ENCODE assay signal across 20 cellular contexts in genomic region chr6:138446821-138447220, GRCh38.
"Had no signal": no experiment of that assay in that cellular context is flagged by ENCODE, and none has a peak within 500 bp of the region (broad histone marks: within the 10 kb centered on the region; RNA-seq: fewer than 3 reads in every experiment).

No MANE protein-coding gene starts in this region.

- H3K27me3 Mint-ChIP-seq: stimulated activated naive CD8-positive, alpha-beta T cell treated with anti-CD3 and anti-CD28 coated beads, Interleukin-15, Interleukin-2, amounts not matched to agents 100 ng/mL and 50 ng/mL, for 24 hours had no signal

- H3K9me3 ChIP-seq: right lobe of liver, thoracic aorta, tibial nerve, upper lobe of left lung had no signal

- H3K36me3 ChIP-seq: thoracic aorta had no signal

- H3K27ac Mint-ChIP-seq: immature natural killer cell; naive thymus-derived CD4-positive, alpha-beta T cell; nephron; stimulated activated naive B cell treated with anti-CD40 and anti-IgM and Interleukin-4, amounts not matched to agents 10 μg/mL and 1 μg/mL and 100 μg/mL, for 72 hours; stimulated activated naive CD8-positive, alpha-beta T cell treated with anti-CD3 and anti-CD28 coated beads, Interleukin-15, Interleukin-2, amounts not matched to agents 100 ng/mL and 50 ng/mL, for 24 hours had no signal

- H3K27me3 ChIP-seq: dorsolateral prefrontal cortex, right lobe of liver, tibial nerve, upper lobe of left lung had no signal

- H3K27ac ChIP-seq: right lobe of liver, thoracic aorta, tibial nerve, upper lobe of left lung had no signal

- H3K4me1 ChIP-seq: right lobe of liver, tibial nerve, upper lobe of left lung had no signal

- H3K9me3 Mint-ChIP-seq: immature natural killer cell; naive thymus-derived CD4-positive, alpha-beta T cell; nephron; stimulated activated naive CD8-positive, alpha-beta T cell treated with anti-CD3 and anti-CD28 coated beads, Interleukin-15, Interleukin-2, amounts not matched to agents 100 ng/mL and 50 ng/mL, for 24 hours had no signal

- DNase-seq: dorsolateral prefrontal cortex; effector CD4-positive, alpha-beta T cell; foreskin melanocyte; immature natural killer cell; islet precursor cell; kidney glomerular epithelial cell; mesendoderm; midbrain; naive thymus-derived CD4-positive, alpha-beta T cell; posterior cingulate gyrus; right lobe of liver; small intestine; stimulated activated CD4-positive, alpha-beta T cell treated with anti-CD3 and anti-CD28 coated beads, Interleukin-15, amount 100 ng/mL, for 24 hours; stimulated activated CD4-positive, alpha-beta T cell treated with anti-CD3 and anti-CD28 coated beads, Interleukin-2, amount 100 ng/mL, for 48 hours; stimulated activated naive B cell treated with anti-CD40 and anti-IgM and Interleukin-4, amounts not matched to agents 10 μg/mL and 1 μg/mL and 100 μg/mL, for 72 hours; upper lobe of left lung had no signal

- H3K36me3 Mint-ChIP-seq: immature natural killer cell; naive thymus-derived CD4-positive, alpha-beta T cell; stimulated activated naive B cell treated with anti-CD40 and anti-IgM and Interleukin-4, amounts not matched to agents 10 μg/mL and 1 μg/mL and 100 μg/mL, for 72 hours had no signal

- ATAC-seq: naive thymus-derived CD4-positive, alpha-beta T cell; right lobe of liver; stimulated activated naive B cell treated with anti-CD40 and anti-IgM and Interleukin-4, amounts not matched to agents 10 μg/mL and 1 μg/mL and 100 μg/mL, for 72 hours had no signal

- H3K4me1 Mint-ChIP-seq: immature natural killer cell; naive thymus-derived CD4-positive, alpha-beta T cell had no signal

- H3K4me3 Mint-ChIP-seq: immature natural killer cell; naive thymus-derived CD4-positive, alpha-beta T cell; nephron; stimulated activated naive B cell treated with anti-CD40 and anti-IgM and Interleukin-4, amounts not matched to agents 10 μg/mL and 1 μg/mL and 100 μg/mL, for 72 hours; stimulated activated naive CD8-positive, alpha-beta T cell treated with anti-CD3 and anti-CD28 coated beads, Interleukin-15, Interleukin-2, amounts not matched to agents 100 ng/mL and 50 ng/mL, for 24 hours had no signal

- H3K4me3 ChIP-seq: dorsolateral prefrontal cortex, right lobe of liver, thoracic aorta, tibial nerve, upper lobe of left lung had no signal
